Comparison of ENCODE assay signal across 15 cellular contexts in genomic region chr22:36256474-36256873, GRCh38. TPM values are rescaled to one million over a fixed set of nuclear protein-coding genes. Genes with fewer than 3 reads are reported as not detected.
DNase-seq lines count a peak whose midpoint lies in the region; ATAC-seq lines count a peak whose summit lies in the region.
"Had no signal": no experiment of that assay in that cellular context is flagged by ENCODE, and none has a peak within 500 bp of the region (broad histone marks: within the 10 kb centered on the region; RNA-seq: fewer than 3 reads in every experiment).

No MANE protein-coding gene starts in this region.

- peaks cover 86% of the 10 kb centered on the region for H3K4me1 Mint-ChIP-seq in activated naive CD4-positive, alpha-beta T cell treated with anti-CD3 and anti-CD28 coated beads, Interleukin-2, amount 10 ng/mL, durations not matched to agents 7 days and 5 days
- H3K4me1 Mint-ChIP-seq in central memory CD8-positive, alpha-beta T cell: peaks cover 66% of the 10 kb centered on the region
- peaks cover 77% of the 10 kb centered on the region for H3K4me1 Mint-ChIP-seq in stimulated activated effector memory CD8-positive, alpha-beta T cell treated with anti-CD3 and anti-CD28 coated beads, Interleukin-12 subunit alpha, Interleukin-12 subunit beta, amount 100 ng/mL, for 72 hours

- no peak for ATAC-seq in activated naive CD4-positive, alpha-beta T cell treated with anti-CD3 and anti-CD28 coated beads, Interleukin-2, amount 50 U/mL, for 72 hours
- ATAC-seq in central memory CD8-positive, alpha-beta T cell (replicated peaks; ENCODE audit: extremely low read depth, poor library complexity, severe bottlenecking): no peak
- ATAC-seq in stimulated activated effector memory CD8-positive, alpha-beta T cell treated with anti-CD3 and anti-CD28 coated beads, Interleukin-12 subunit alpha, Interleukin-12 subunit beta, amount 100 ng/mL, for 72 hours: peak; percentile 64
- no peak for ATAC-seq in GM21515 (IDR thresholded peaks at IDR 0.05; ENCODE audit: unreplicated experiment)
- ATAC-seq: GM23338 had no signal

- H3K36me3 Mint-ChIP-seq in activated naive CD4-positive, alpha-beta T cell treated with anti-CD3 and anti-CD28 coated beads, Interleukin-2, amount 10 ng/mL, durations not matched to agents 7 days and 5 days: peaks cover 51% of the 10 kb centered on the region
- peaks cover 27 to 41% of the 10 kb centered on the region in 2 donors for H3K36me3 Mint-ChIP-seq in activated naive CD4-positive, alpha-beta T cell treated with anti-CD3 and anti-CD28 coated beads, Interleukin-2, amount 50 U/mL, for 72 hours
- H3K36me3 Mint-ChIP-seq in central memory CD8-positive, alpha-beta T cell (ENCODE audit: insufficient read depth): peaks cover 42% of the 10 kb centered on the region
- peaks cover 68% of the 10 kb centered on the region for H3K36me3 Mint-ChIP-seq in stimulated activated effector memory CD8-positive, alpha-beta T cell treated with anti-CD3 and anti-CD28 coated beads, Interleukin-12 subunit alpha, Interleukin-12 subunit beta, amount 100 ng/mL, for 72 hours

- H3K4me3 Mint-ChIP-seq in activated naive CD4-positive, alpha-beta T cell treated with anti-CD3 and anti-CD28 coated beads, Interleukin-2, amount 10 ng/mL, durations not matched to agents 7 days and 5 days: no peak overlapping the region
- H3K4me3 Mint-ChIP-seq in central memory CD8-positive, alpha-beta T cell: peak overlapping the region; percentile 27
- peak overlapping the region; percentile 96 for H3K4me3 Mint-ChIP-seq in stimulated activated effector memory CD8-positive, alpha-beta T cell treated with anti-CD3 and anti-CD28 coated beads, Interleukin-12 subunit alpha, Interleukin-12 subunit beta, amount 100 ng/mL, for 72 hours
- H3K4me3 Mint-ChIP-seq: activated B cell treated with CpG ODN at 0.5 μM for 24 hours, GM23338 had no signal

- no peaks in the 10 kb centered on the region for H3K27me3 Mint-ChIP-seq in activated naive CD4-positive, alpha-beta T cell treated with anti-CD3 and anti-CD28 coated beads, Interleukin-2, amount 10 ng/mL, durations not matched to agents 7 days and 5 days
- no peaks in the 10 kb centered on the region for H3K27me3 Mint-ChIP-seq in central memory CD8-positive, alpha-beta T cell
- H3K27me3 Mint-ChIP-seq: activated B cell treated with CpG ODN at 0.5 μM for 24 hours had no signal

- H3K27ac Mint-ChIP-seq in activated naive CD4-positive, alpha-beta T cell treated with anti-CD3 and anti-CD28 coated beads, Interleukin-2, amount 10 ng/mL, durations not matched to agents 7 days and 5 days: peak overlapping the region; percentile 19
- peak overlapping the region in 1 of 2 donors; percentile 52 for H3K27ac Mint-ChIP-seq in activated naive CD4-positive, alpha-beta T cell treated with anti-CD3 and anti-CD28 coated beads, Interleukin-2, amount 50 U/mL, for 72 hours
- H3K27ac Mint-ChIP-seq in central memory CD8-positive, alpha-beta T cell (ENCODE audit: low read depth): peak overlapping the region; percentile 87
- H3K27ac Mint-ChIP-seq in stimulated activated effector memory CD8-positive, alpha-beta T cell treated with anti-CD3 and anti-CD28 coated beads, Interleukin-12 subunit alpha, Interleukin-12 subunit beta, amount 100 ng/mL, for 72 hours: peak overlapping the region; percentile 84
- H3K27ac Mint-ChIP-seq: activated B cell treated with CpG ODN at 0.5 μM for 24 hours, GM23338 had no signal

- no peaks in the 10 kb centered on the region for H3K9me3 Mint-ChIP-seq in activated naive CD4-positive, alpha-beta T cell treated with anti-CD3 and anti-CD28 coated beads, Interleukin-2, amount 10 ng/mL, durations not matched to agents 7 days and 5 days
- no peaks in the 10 kb centered on the region for H3K9me3 Mint-ChIP-seq in activated naive CD4-positive, alpha-beta T cell treated with anti-CD3 and anti-CD28 coated beads, Interleukin-2, amount 50 U/mL, for 72 hours
- H3K9me3 Mint-ChIP-seq in central memory CD8-positive, alpha-beta T cell: no peaks in the 10 kb centered on the region
- H3K9me3 Mint-ChIP-seq in stimulated activated effector memory CD8-positive, alpha-beta T cell treated with anti-CD3 and anti-CD28 coated beads, Interleukin-12 subunit alpha, Interleukin-12 subunit beta, amount 100 ng/mL, for 72 hours: no peaks in the 10 kb centered on the region
- H3K9me3 Mint-ChIP-seq: activated B cell treated with CpG ODN at 0.5 μM for 24 hours, GM23338 had no signal

- no peak for DNase-seq in activated naive CD4-positive, alpha-beta T cell treated with anti-CD3 and anti-CD28 coated beads, Interleukin-2, amount 10 ng/mL, durations not matched to agents 7 days and 5 days
- DNase-seq in activated naive CD4-positive, alpha-beta T cell treated with anti-CD3 and anti-CD28 coated beads, Interleukin-2, amount 50 U/mL, for 72 hours (ENCODE audit: low spot score in 2 of 2): no peak
- peak; percentile 23 for DNase-seq in RKO (ENCODE audit: low spot score)
- no peak for DNase-seq in central memory CD8-positive, alpha-beta T cell (ENCODE audit: low spot score in 2 of 2)
- DNase-seq in stimulated activated effector memory CD8-positive, alpha-beta T cell treated with anti-CD3 and anti-CD28 coated beads, Interleukin-12 subunit alpha, Interleukin-12 subunit beta, amount 100 ng/mL, for 72 hours (ENCODE audit: low spot score in 2 of 2): no peak
- DNase-seq in NCI-H187 (lab: John Stamatoyannopoulos, UW): no peak
- DNase-seq in NCI-H2107 (lab: John Stamatoyannopoulos, UW): no peak
- DNase-seq: activated B cell treated with CpG ODN at 0.5 μM for 24 hours, foreskin fibroblast, Karpas-422, RPMI8226, SW 1271 had no signal

- CTCF ChIA-PET in activated naive CD4-positive, alpha-beta T cell treated with anti-CD3 and anti-CD28 coated beads, Interleukin-2, amount 10 ng/mL, durations not matched to agents 7 days and 5 days (lab: Charles Lee): no interaction called here

RNA-seq across cellular contexts. Expression of gene APOL1, which starts 3.5 kb away (rescaled TPM):
- total RNA-seq in activated naive CD4-positive, alpha-beta T cell treated with anti-CD3 and anti-CD28 coated beads, Interleukin-2, amount 50 U/mL, for 72 hours: 10 to 100 TPM; 27.2 to 40.5 TPM
- total RNA-seq: GM23338 had no signal

RNA-seq across cellular contexts. Expression of gene APOL2, which starts 17.1 kb away (rescaled TPM):
- 10 to 100 TPM; 51.3 to 68.6 TPM for total RNA-seq in activated naive CD4-positive, alpha-beta T cell treated with anti-CD3 and anti-CD28 coated beads, Interleukin-2, amount 50 U/mL, for 72 hours

RNA-seq across cellular contexts. Expression of gene APOL4, which starts 54.9 kb away (rescaled TPM):
- total RNA-seq in activated naive CD4-positive, alpha-beta T cell treated with anti-CD3 and anti-CD28 coated beads, Interleukin-2, amount 50 U/mL, for 72 hours: under 1 TPM; 0.14 to 0.18 TPM
- total RNA-seq: activated B cell treated with CpG ODN at 0.5 μM for 24 hours, Daoy, GM23338 had no signal
